Comparison of ENCODE assay signal across 9 cellular contexts in genomic region chr9:114149181-114149580, GRCh38. TPM values are rescaled to one million over a fixed set of nuclear protein-coding genes. Genes with fewer than 3 reads are reported as not detected.
"Had no signal": no experiment of that assay in that cellular context is flagged by ENCODE, and none has a peak within 500 bp of the region (broad histone marks: within the 10 kb centered on the region; RNA-seq: fewer than 3 reads in every experiment).

No MANE protein-coding gene starts in this region.

- ATAC-seq: HepG2, K562 had no signal

- H3K9ac ChIP-seq: GM23248 had no signal

- H2AFZ ChIP-seq: GM23248 had no signal

- DNase-seq: GM23248, GOT3, H7, HCEC 1CT had no signal

- H3K27ac ChIP-seq: GM23248, HL-60 had no signal

- H3K4me3 ChIP-seq: GM23248, K562 had no signal

RNA-seq across cellular contexts. Expression of gene COL27A1, which starts 6.2 kb away (rescaled TPM):
- polyA plus RNA-seq: K562 had no signal

RNA-seq across cellular contexts. Expression of gene KIF12, which starts 50.1 kb away (rescaled TPM):
- total RNA-seq: GM23248, H4, HT1080, K562 had no signal
- polyA plus RNA-seq: GM23248, K562 had no signal
